ENCODE assay signal across 21 cellular contexts in genomic region chr13:102688306-102688973, GRCh38. TPM values are rescaled to one million over a fixed set of nuclear protein-coding genes. Genes with fewer than 3 reads are reported as not detected.
A peak's percentile ranks its signal among the peaks of the same experiment; 100 is the strongest.
DNase-seq lines count a peak whose midpoint lies in the region; ATAC-seq and TF ChIP-seq lines count a peak whose summit lies in the region.
"Had no signal": no experiment of that assay in that cellular context is flagged by ENCODE, and none has a peak within 500 bp of the region (broad histone marks: within the 10 kb centered on the region; RNA-seq: fewer than 3 reads in every experiment).

No MANE protein-coding gene starts in this region.

- no peaks in the 10 kb centered on the region for H3K23me2 ChIP-seq in H9 (ENCODE audit: insufficient read length, low read depth, low read length, poor library complexity, severe bottlenecking)

- no peak overlapping the region for H4K8ac ChIP-seq in H9 (replicated peaks; ENCODE audit: insufficient read length, low read depth, low read length)

- H3K27me3 ChIP-seq in H9 (ENCODE audit: insufficient read depth, low read length) = no peaks in the 10 kb centered on the region
- H3K27me3 ChIP-seq: SJSA1 had no signal

- H3K9me3 ChIP-seq in H9 (ENCODE audit: control insufficient read depth, low read depth, low read length) = no peaks in the 10 kb centered on the region
- H3K9me3 ChIP-seq: SJSA1 had no signal

- H4K20me1 ChIP-seq in H9 (ENCODE audit: control insufficient read depth, insufficient read depth, insufficient read length) = no peaks in the 10 kb centered on the region

- no peaks in the 10 kb centered on the region for H3K79me2 ChIP-seq in H9 (ENCODE audit: insufficient read depth, low read length)

- no peaks in the 10 kb centered on the region for H3K79me1 ChIP-seq in H9 (ENCODE audit: insufficient read depth, low read depth, low read length, poor library complexity, severe bottlenecking)

- H3K9me3 Mint-ChIP-seq in H9 = no peaks in the 10 kb centered on the region
- no peaks in the 10 kb centered on the region for H3K9me3 Mint-ChIP-seq in endothelial cell (ENCODE audit: unreplicated experiment)
- no peaks in the 10 kb centered on the region for H3K9me3 Mint-ChIP-seq in nephron
- H3K9me3 Mint-ChIP-seq in effector memory CD8-positive, alpha-beta T cell = no peaks in the 10 kb centered on the region
- H3K9me3 Mint-ChIP-seq: CD4-positive, alpha-beta memory T cell; HFFc6 had no signal

- no peak overlapping the region for H3K14ac ChIP-seq in H9 (ENCODE audit: insufficient read depth, low read length)

- H4K91ac ChIP-seq in H9 (ENCODE audit: insufficient read length, low read depth, low read length) = no peak overlapping the region

- no peak overlapping the region for H4K5ac ChIP-seq in H9 (ENCODE audit: insufficient read length, low read depth, low read length)

- H3K18ac ChIP-seq in H9 (ENCODE audit: insufficient read length, low read depth, low read length) = no peak overlapping the region

- ATAC-seq in GM21737 (IDR thresholded peaks at IDR 0.05; ENCODE audit: unreplicated experiment) (no peak), HG03196 (IDR thresholded peaks at IDR 0.05; ENCODE audit: unreplicated experiment) (no peak)
- no peak for ATAC-seq in effector memory CD8-positive, alpha-beta T cell (replicated peaks)

- no peak overlapping the region for H3K4me2 ChIP-seq in H9 (ENCODE audit: insufficient read depth, insufficient read length, low read length)

- no peak overlapping the region for H3K4ac ChIP-seq in H9 (ENCODE audit: low read depth, low read length)

- peaks cover 6% of the 10 kb centered on the region; the same call in 1 of the 2 replicates for H3K4me1 ChIP-seq in H9 (ENCODE audit: insufficient read depth, low read length)

- peak overlapping the region in 1 of 2 experiments; percentile 52; a peak in 2 of 5 replicates for H3K4me3 Mint-ChIP-seq in H9
- peak overlapping the region; percentile 25 for H3K4me3 Mint-ChIP-seq in endothelial cell (ENCODE audit: unreplicated experiment)
- H3K4me3 Mint-ChIP-seq in nephron = peak overlapping the region in 2 of 3 experiments; percentile 27 to 53
- H3K4me3 Mint-ChIP-seq in effector memory CD8-positive, alpha-beta T cell = no peak overlapping the region
- H3K4me3 Mint-ChIP-seq: CD4-positive, alpha-beta memory T cell; HFFc6 had no signal

- H3K27ac ChIP-seq in H9 (ENCODE audit: insufficient read length, low read depth, low read length) = no peak overlapping the region
- H3K27ac ChIP-seq: SJSA1 had no signal

- WGBS in H9 (ENCODE audit: extremely low coverage, insufficient read length, low lambda C conversion rate) = no CpG with 5 or more reads among the region's 13 CpGs

- DNase-seq in NCI-H146 (lab: John Stamatoyannopoulos, UW) (peak; percentile 49), NCI-H146 treated with DMSO at 0.1 percent for 48 hours (lab: John Stamatoyannopoulos, UW; ENCODE audit: unreplicated experiment) (no peak), H9 (peak; percentile 63), endothelial cell (ENCODE audit: low spot score) (no peak)
- DNase-seq in effector memory CD8-positive, alpha-beta T cell = no peak
- DNase-seq: 8988T; CD4-positive, alpha-beta memory T cell; DND-41; GF-D8; GOT3; HFFc6; KG1; NCI-H1436 treated with DMSO at 0.1 percent for 48 hours; NCI-H2081 treated with DMSO at 0.1 percent for 48 hours; NCI-H2227 treated with DMSO at 0.1 percent for 48 hours; NCI-H526; RPMI8226 had no signal

- H3K23ac ChIP-seq in H9 (ENCODE audit: insufficient read length, low read depth, low read length) = no peak overlapping the region

- no peak overlapping the region for H2AK5ac ChIP-seq in H9 (ENCODE audit: insufficient read length, low read length)

- H2BK120ac ChIP-seq in H9 (ENCODE audit: low read depth, low read length, poor library complexity, severe bottlenecking) = no peak overlapping the region

- no peak overlapping the region for H2BK12ac ChIP-seq in H9 (ENCODE audit: insufficient read length, low read depth, low read length)

- H3K4me1 Mint-ChIP-seq in H9 = peaks cover 25 to 32% of the 10 kb centered on the region in 2 experiments
- H3K4me1 Mint-ChIP-seq in endothelial cell (ENCODE audit: unreplicated experiment) = peaks cover 16% of the 10 kb centered on the region
- H3K4me1 Mint-ChIP-seq in nephron = peaks cover 47% of the 10 kb centered on the region
- peaks cover 5 to 8% of the 10 kb centered on the region in 2 donors for H3K4me1 Mint-ChIP-seq in effector memory CD8-positive, alpha-beta T cell (ENCODE audit: low read depth in 2 of 2)

- no peak for TF ChIP-seq CTCF in H9 (conservative IDR thresholded peaks at IDR 0.05)
- TF ChIP-seq CTCF in endothelial cell (IDR thresholded peaks at IDR 0.05; ENCODE audit: unreplicated experiment) = no peak
- no peak for TF ChIP-seq CTCF in nephron (IDR thresholded peaks at IDR 0.05; ENCODE audit: unreplicated experiment in 3 of 3)

- no peak overlapping the region for H2BK20ac ChIP-seq in H9 (ENCODE audit: low read depth, low read length, poor library complexity, severe bottlenecking)

- no peak overlapping the region for H2BK5ac ChIP-seq in H9 (ENCODE audit: insufficient read length, low read length)

- no peak overlapping the region for H3K9ac ChIP-seq in H9 (ENCODE audit: extremely low read depth, insufficient read length, low read length)

- H2AFZ ChIP-seq in H9 (ENCODE audit: low read length) = no peak overlapping the region

- no peak overlapping the region for H3K56ac ChIP-seq in H9 (ENCODE audit: insufficient read length, low read depth, low read length)

- H3T11ph ChIP-seq in H9 (ENCODE audit: low read length) = no peak overlapping the region

- H3K36me3 Mint-ChIP-seq in H9 (ENCODE audit: insufficient read depth in 1 of 3, low read depth in 3 of 3) (no peaks in the 10 kb centered on the region), endothelial cell (ENCODE audit: low read depth, unreplicated experiment) (no peaks in the 10 kb centered on the region), nephron (ENCODE audit: low read depth) (no peaks in the 10 kb centered on the region)
- H3K36me3 Mint-ChIP-seq in effector memory CD8-positive, alpha-beta T cell (ENCODE audit: insufficient read depth) = no peaks in the 10 kb centered on the region
- H3K36me3 Mint-ChIP-seq: CD4-positive, alpha-beta memory T cell had no signal

- H3K27ac Mint-ChIP-seq in H9 = peak overlapping the region; percentile 66 to 96 (median 76)
- peak overlapping the region; percentile 83 for H3K27ac Mint-ChIP-seq in endothelial cell (ENCODE audit: unreplicated experiment)
- H3K27ac Mint-ChIP-seq in nephron = peak overlapping the region; percentile 59 to 89 (median 81)
- H3K27ac Mint-ChIP-seq in effector memory CD8-positive, alpha-beta T cell = no peak overlapping the region
- H3K27ac Mint-ChIP-seq: HFFc6 had no signal

- H3K27me3 Mint-ChIP-seq in H9 (ENCODE audit: low read depth) (no peaks in the 10 kb centered on the region), endothelial cell (ENCODE audit: unreplicated experiment) (no peaks in the 10 kb centered on the region), nephron (ENCODE audit: low read depth) (no peaks in the 10 kb centered on the region)
- peaks cover 23 to 31% of the 10 kb centered on the region in 2 donors for H3K27me3 Mint-ChIP-seq in effector memory CD8-positive, alpha-beta T cell

- H2BK15ac ChIP-seq in H9 (ENCODE audit: low read depth, low read length) = no peak overlapping the region

RNA-seq across cellular contexts. Expression of gene METTL21C, which starts 6.4 kb away (rescaled TPM):
- total RNA-seq in H9 (2021) (not detected in 2 replicates), endothelial cell (ENCODE audit: unreplicated experiment) (not detected)
- total RNA-seq: CD4-positive, alpha-beta memory T cell; HFFc6; SJSA1 had no signal

Comparison
In these comparisons a context has a peak if more than half of its experiments do, and no peak if none do; other contexts are left out.
1. DNase-seq: peak in NCI-H146 (single experiment) and H9 (single experiment); none in NCI-H146 treated with DMSO at 0.1 percent for 48 hours (single experiment), endothelial cell (single experiment) and effector memory CD8-positive, alpha-beta T cell (0 of 3).
2. H3K27ac Mint-ChIP-seq: peak in H9 (3 of 3), endothelial cell (single experiment) and nephron (3 of 3); none in effector memory CD8-positive, alpha-beta T cell (0 of 2).
3. H3K4me3 Mint-ChIP-seq: peak in endothelial cell (single experiment) and nephron (2 of 3); none in effector memory CD8-positive, alpha-beta T cell (0 of 2).